ENCODE assay signal across 8 cellular contexts in the genomic region with DNA sequence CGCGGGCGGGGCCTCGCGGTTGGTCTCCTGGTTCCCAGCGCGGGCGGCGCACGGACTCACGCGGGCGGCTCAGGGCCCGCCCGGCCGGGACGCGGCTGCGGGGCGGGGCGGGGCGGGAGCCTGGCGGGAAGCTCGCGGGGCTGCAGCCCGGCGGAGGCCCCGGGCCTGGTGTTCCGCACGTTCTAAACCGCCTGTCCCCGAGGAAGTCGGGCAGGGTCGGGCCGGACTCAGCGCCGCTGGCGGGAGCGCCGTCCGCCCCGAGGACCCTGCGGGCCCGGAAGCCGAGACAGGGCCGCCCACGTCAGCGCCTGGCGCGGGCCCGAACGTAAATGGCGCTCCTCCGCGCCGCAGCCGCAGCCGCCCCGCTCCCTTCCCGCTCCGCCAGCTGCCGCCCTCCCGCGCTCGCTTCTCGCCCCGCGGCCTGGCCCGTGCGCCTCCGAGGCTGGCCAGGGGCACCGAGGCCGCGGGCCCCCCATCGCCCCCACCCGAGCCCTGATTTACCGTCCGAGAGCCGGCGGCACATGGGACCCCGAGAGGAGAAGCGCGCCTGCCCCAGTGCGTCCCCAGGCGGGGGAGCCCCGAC. TPM values are rescaled to one million over a fixed set of nuclear protein-coding genes. Genes with fewer than 3 reads are reported as not detected.
A peak's percentile ranks its signal among the peaks of the same experiment; 100 is the strongest.
DNase-seq lines count a peak whose midpoint lies in the region; ATAC-seq and TF ChIP-seq lines count a peak whose summit lies in the region.

No MANE protein-coding gene starts in this region.

- TF ChIP-seq CTCF in glutamatergic neuron (IDR thresholded peaks at IDR 0.05; ENCODE audit: partially characterized antibody, unreplicated experiment): no peak
- no peak for TF ChIP-seq CTCF in osteocyte (IDR thresholded peaks at IDR 0.05)
- TF ChIP-seq CTCF in thoracic aorta (IDR thresholded peaks at IDR 0.05): no peak

- H3K36me3 Mint-ChIP-seq in glutamatergic neuron (ENCODE audit: unreplicated experiment) (peaks cover 24% of the 10 kb centered on the region), osteocyte (ENCODE audit: unreplicated experiment) (peaks cover 22% of the 10 kb centered on the region)

- H3K9me3 ChIP-seq in thoracic aorta: no peaks in the 10 kb centered on the region

- H3K27me3 ChIP-seq in thoracic aorta (replicated peaks; ENCODE audit: insufficient read depth): no peaks in the 10 kb centered on the region

- H3K4me3 ChIP-seq in thoracic aorta: peak overlapping the region; percentile 81

- H3K27me3 Mint-ChIP-seq in glutamatergic neuron (ENCODE audit: unreplicated experiment) (peaks cover 28% of the 10 kb centered on the region), osteocyte (ENCODE audit: unreplicated experiment) (no peaks in the 10 kb centered on the region)

- peak overlapping the region; percentile 94 to 95 for H3K27ac ChIP-seq in thoracic aorta

- H3K4me3 Mint-ChIP-seq in glutamatergic neuron (ENCODE audit: unreplicated experiment): peak overlapping the region; percentile 85
- H3K4me3 Mint-ChIP-seq in osteocyte (ENCODE audit: unreplicated experiment): peak overlapping the region; percentile 76

- peak; percentile 50 for ATAC-seq in GM21515 (IDR thresholded peaks at IDR 0.05; ENCODE audit: unreplicated experiment)
- peak; percentile 85 for ATAC-seq in thoracic aorta (ENCODE audit: insufficient number of reproducible peaks, low FRiP score, low read depth)

- DNase-seq in Daoy (ENCODE audit: low read depth) (peak; percentile 92), HuH-7.5 (ENCODE audit: low spot score) (peak; percentile 85), SK-N-DZ (ENCODE audit: low spot score) (peak; percentile 71), glutamatergic neuron (peak; percentile 87), osteocyte (ENCODE audit: extremely low spot score, unreplicated experiment) (peak; percentile 93), thoracic aorta (ENCODE audit: low spot score) (no peak)
- DNase-seq in activated naive CD4-positive, alpha-beta T cell treated with anti-CD3 and anti-CD28 coated beads, Interleukin-2, amount 50 U/mL, for 16 hours: peak; percentile 89

- H3K27ac Mint-ChIP-seq in glutamatergic neuron (ENCODE audit: unreplicated experiment) (peak overlapping the region; percentile 88), osteocyte (ENCODE audit: unreplicated experiment) (peak overlapping the region; percentile 84)

- no peaks in the 10 kb centered on the region for H3K36me3 ChIP-seq in thoracic aorta

- H3K9me3 Mint-ChIP-seq in glutamatergic neuron (ENCODE audit: unreplicated experiment): peaks cover 32% of the 10 kb centered on the region
- peaks cover 13% of the 10 kb centered on the region for H3K9me3 Mint-ChIP-seq in osteocyte (ENCODE audit: unreplicated experiment)

- peaks cover 27 to 45% of the 10 kb centered on the region in 2 donors for H3K4me1 ChIP-seq in thoracic aorta (ENCODE audit: control insufficient read depth in 1 of 2, low read depth in 2 of 2)

- H3K4me1 Mint-ChIP-seq in glutamatergic neuron (ENCODE audit: low read depth, unreplicated experiment) (peaks cover 28% of the 10 kb centered on the region), osteocyte (ENCODE audit: unreplicated experiment) (peaks cover 32% of the 10 kb centered on the region)

RNA-seq across cellular contexts. Expression of gene CTBP1, which starts 0.3 kb away (rescaled TPM):
- 110 and 115 TPM in 2 replicates for total RNA-seq in Daoy (2014; rRNA removed; shearing (Covaris generic))
- 176 and 237 TPM in 2 replicates for polyA plus RNA-seq in SK-N-DZ (2014; cell fraction: cytosol; rRNA removed)
- 231 and 361 TPM in 2 replicates for polyA plus RNA-seq in SK-N-DZ (2014; cell fraction: nucleus; rRNA removed)
- total RNA-seq in glutamatergic neuron (ENCODE audit: unreplicated experiment): 302 TPM
- 172 and 176 TPM in 2 replicates for total RNA-seq in osteocyte
- 100 to 1,000 TPM; 132 to 256 TPM for total RNA-seq in thoracic aorta

RNA-seq across cellular contexts. Expression of gene MAEA, which starts 40.5 kb away (rescaled TPM):
- total RNA-seq in Daoy (2014; rRNA removed; shearing (Covaris generic)): 68.7 and 80.6 TPM in 2 replicates
- polyA plus RNA-seq in SK-N-DZ (2014; cell fraction: cytosol; rRNA removed): 91.7 and 92.2 TPM in 2 replicates
- 101 and 110 TPM in 2 replicates for polyA plus RNA-seq in SK-N-DZ (2014; cell fraction: nucleus; rRNA removed)
- 77.2 TPM for total RNA-seq in glutamatergic neuron (ENCODE audit: unreplicated experiment)
- 62.5 and 62.9 TPM in 2 replicates for total RNA-seq in osteocyte
- 10 to 100 TPM; 53.7 to 83.8 TPM for total RNA-seq in thoracic aorta
